ENCODE assay signal across 18 cellular contexts in the genomic region with DNA sequence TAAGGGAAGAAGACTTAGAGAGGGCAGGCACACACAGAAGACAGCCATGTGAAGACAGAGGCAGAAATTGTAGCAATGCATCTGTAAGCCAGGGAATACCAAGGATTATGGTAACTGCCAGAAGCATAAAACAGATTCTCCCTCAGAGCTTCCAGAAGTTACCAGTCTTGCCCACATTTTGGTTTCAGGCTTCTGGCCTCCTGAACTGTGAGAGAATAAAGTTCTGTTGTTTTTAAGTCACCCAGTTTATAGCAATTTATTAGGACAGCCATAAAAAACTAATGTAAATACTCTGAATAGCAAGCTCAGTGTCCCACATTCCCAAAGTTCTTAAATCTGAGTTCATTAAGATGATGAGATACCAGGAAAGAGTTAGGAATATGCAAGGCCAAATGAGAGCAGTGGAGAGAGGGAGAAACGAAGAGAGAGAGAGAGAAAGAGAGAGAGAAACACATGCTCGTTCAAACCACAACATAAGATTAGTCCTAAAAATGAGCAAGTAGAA.
A peak's percentile ranks its signal among the peaks of the same experiment; 100 is the strongest.
DNase-seq lines count a peak whose midpoint lies in the region; ATAC-seq, FAIRE-seq and TF ChIP-seq lines count a peak whose summit lies in the region.
"Had no signal": no experiment of that assay in that cellular context is flagged by ENCODE, and none has a peak within 500 bp of the region (broad histone marks: within the 10 kb centered on the region; RNA-seq: fewer than 3 reads in every experiment).

No MANE protein-coding gene starts in this region.

- H3K9me3 Mint-ChIP-seq in mesothelial cell of epicardium, result peaks cover 26% of the 10 kb centered on the region

- TF ChIP-seq CTCF in AG10803 (conservative IDR thresholded peaks at IDR 0.05; ENCODE audit: low read length), result no peak
- TF ChIP-seq CTCF in mesothelial cell of epicardium (IDR thresholded peaks at IDR 0.05; ENCODE audit: unreplicated experiment), result no peak

- no peaks in the 10 kb centered on the region; the same call in 1 of the 2 replicates for H3K9me2 ChIP-seq in GM23248 (ENCODE audit: insufficient read depth)

- peaks cover 40% of the 10 kb centered on the region for H3F3A ChIP-seq in GM23248 (ENCODE audit: insufficient read depth)

- no peak overlapping the region for H3K4me3 ChIP-seq in AG10803 (ENCODE audit: low read length)
- H3K4me3 ChIP-seq in GM23248, result no peak overlapping the region

- in situ Hi-C loops in GM23248 (cut with MboI), result no loop called here

- ATAC-seq in esophagus mucosa (no peak), GM19397 (IDR thresholded peaks at IDR 0.05; ENCODE audit: unreplicated experiment) (no peak)
- ATAC-seq: HepG2 had no signal

- DNase-seq in AG10803 (ENCODE audit: low read depth) (peak; percentile 39), GM23248 (no peak), amniotic epithelial cell (ENCODE audit: low read depth) (peak; percentile 34), mesothelial cell of epicardium (ENCODE audit: low spot score in 2 of 2, unreplicated experiment in 2 of 2) (no peak), GM19239 (ENCODE audit: insufficient read length, low spot score) (no peak)
- DNase-seq: ACHN; CD4-positive, alpha-beta memory T cell; DMS79; EL; HCEC 1CT had no signal

- peaks cover 19% of the 10 kb centered on the region for H3K4me1 ChIP-seq in GM23248 (ENCODE audit: insufficient read depth)

- no peaks in the 10 kb centered on the region for H3K36me3 ChIP-seq in GM23248 (ENCODE audit: low read depth)

- H3K36me3 Mint-ChIP-seq in mesothelial cell of epicardium, result peaks cover 13% of the 10 kb centered on the region
- H3K36me3 Mint-ChIP-seq: CD4-positive, alpha-beta memory T cell had no signal

- no peak for FAIRE-seq in GM19239 (lab: Jason Lieb, UNC)
- FAIRE-seq: G401.6, GM12891, HepG2, HTR-8/SVneo had no signal

- 79 to 89% methylated on average over 2 of the region's 2 CpGs for WGBS in GM23248 (ENCODE audit: low coverage in 1 of 2, low lambda C conversion rate in 2 of 2, missing lambda C conversion rate in 2 of 2), 2 experiments

- H3K27ac Mint-ChIP-seq in mesothelial cell of epicardium, result peak overlapping the region; percentile 4
- H3K27ac Mint-ChIP-seq: B cell; CD4-positive, alpha-beta memory T cell had no signal

- no peak overlapping the region for H3K4me3 Mint-ChIP-seq in mesothelial cell of epicardium
- H3K4me3 Mint-ChIP-seq: B cell; CD4-positive, alpha-beta memory T cell had no signal

- H4K20me1 ChIP-seq in GM23248 (ENCODE audit: insufficient read depth), result no peaks in the 10 kb centered on the region

- no peak overlapping the region for H3K27ac ChIP-seq in GM23248
- H3K27ac ChIP-seq: C4-2B had no signal

- no peaks in the 10 kb centered on the region for H3K9me3 ChIP-seq in GM23248 (ENCODE audit: low read depth)

- H3K27me3 ChIP-seq in GM23248 (replicated peaks; ENCODE audit: insufficient read depth), result no peaks in the 10 kb centered on the region

- H3K4me2 ChIP-seq in GM23248 (ENCODE audit: unreplicated experiment), result no peak overlapping the region

- no peak overlapping the region for H3K9ac ChIP-seq in GM23248

- 0 out of 2 replicates have a peak overlapping the region, but pooled peaks have one; percentile 10 for H2AFZ ChIP-seq in GM23248

- H3K79me2 ChIP-seq in GM23248 (ENCODE audit: insufficient read depth), result no peaks in the 10 kb centered on the region

- H3K4me1 Mint-ChIP-seq in mesothelial cell of epicardium, result peaks cover 16% of the 10 kb centered on the region
- H3K4me1 Mint-ChIP-seq: B cell; CD4-positive, alpha-beta memory T cell had no signal

- no peaks in the 10 kb centered on the region for H3K27me3 Mint-ChIP-seq in mesothelial cell of epicardium (ENCODE audit: low read depth)
- H3K27me3 Mint-ChIP-seq: B cell had no signal

Comparison
In these comparisons a context has a peak if more than half of its experiments do, and no peak if none do; other contexts are left out.
1. DNase-seq: peak in AG10803 (single experiment) and amniotic epithelial cell (single experiment); none in GM23248 (single experiment), mesothelial cell of epicardium (0 of 2) and GM19239 (single experiment).